29 cellular contexts compared by ENCODE assay signal in the genomic region with DNA sequence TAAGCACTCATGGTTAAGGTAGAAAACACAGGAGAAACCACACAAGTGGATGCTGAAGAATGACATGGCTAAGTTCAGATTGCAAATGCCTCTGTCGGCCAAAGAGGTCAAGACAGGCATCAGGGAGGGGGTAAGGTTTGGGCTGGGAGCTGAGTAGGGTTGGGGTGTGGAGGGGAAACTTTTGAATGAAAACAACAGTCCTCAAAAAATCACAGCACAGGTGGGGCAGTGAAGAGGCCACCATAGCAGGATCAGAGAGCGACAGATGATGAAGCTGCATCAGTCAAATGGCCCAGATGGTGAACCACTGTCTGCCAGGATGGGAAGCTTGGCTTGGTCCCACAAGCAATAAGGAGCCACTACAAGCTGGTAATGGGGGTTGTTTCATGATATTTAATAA.
DNase-seq lines count a peak whose midpoint lies in the region; ATAC-seq and TF ChIP-seq lines count a peak whose summit lies in the region.
"Had no signal": no experiment of that assay in that cellular context is flagged by ENCODE, and none has a peak within 500 bp of the region (broad histone marks: within the 10 kb centered on the region; RNA-seq: fewer than 3 reads in every experiment).

No MANE protein-coding gene starts in this region.

- H3K4me3 ChIP-seq in gastroesophageal sphincter = no peak overlapping the region
- no peak overlapping the region for H3K4me3 ChIP-seq in spleen
- H3K4me3 ChIP-seq: colonic mucosa, GM23338, K562 had no signal

- peak overlapping the region; percentile 92 to 99 (median 92) for H3K27ac ChIP-seq in gastroesophageal sphincter
- no peak overlapping the region for H3K27ac ChIP-seq in spleen
- H3K27ac ChIP-seq: colonic mucosa, epithelial cell of prostate had no signal

- TF ChIP-seq POLR2A in gastroesophageal sphincter (IDR thresholded peaks at IDR 0.05) (no peak), spleen (IDR thresholded peaks at IDR 0.05) (no peak)

- ATAC-seq in gastroesophageal sphincter = no peak
- ATAC-seq in stimulated activated effector memory CD8-positive, alpha-beta T cell treated with anti-CD3 and anti-CD28 coated beads, Interleukin-12 subunit alpha, Interleukin-12 subunit beta, amount 100 ng/mL, for 72 hours = no peak
- no peak for ATAC-seq in HG03135 (IDR thresholded peaks at IDR 0.05; ENCODE audit: unreplicated experiment)
- ATAC-seq: GM23338; K562; naive thymus-derived CD4-positive, alpha-beta T cell; Panc1 had no signal

- TF ChIP-seq EP300 in gastroesophageal sphincter (IDR thresholded peaks at IDR 0.05) = no peak

- intact Hi-C loops in spleen (cut with DNase I; ENCODE audit: low total_unique reads) = no loop called here

- no peak for TF ChIP-seq CTCF in gastroesophageal sphincter (IDR thresholded peaks at IDR 0.05)
- TF ChIP-seq CTCF in spleen (IDR thresholded peaks at IDR 0.05 in 8 of 11, conservative IDR thresholded peaks at IDR 0.05 in 3 of 11) = no peak

- no peaks in the 10 kb centered on the region for H3K9me3 Mint-ChIP-seq in stimulated activated effector memory CD8-positive, alpha-beta T cell treated with anti-CD3 and anti-CD28 coated beads, Interleukin-12 subunit alpha, Interleukin-12 subunit beta, amount 100 ng/mL, for 72 hours
- H3K9me3 Mint-ChIP-seq: activated CD4-positive, alpha-beta memory T cell treated with anti-CD3 and anti-CD28 coated beads, Interleukin-2, amount 10 ng/mL, durations not matched to agents 7 days and 5 days; activated T-helper 1 cell treated with anti-CD3 and anti-CD28 coated beads, Interleukin-12 subunit alpha, Interleukin-12 subunit beta, Interleukin-2, Interleukin-4 antibody, amounts not matched to agents 30 ng/mL and 10 ng/mL and 1 ng/mL, durations not matched to agents 14 hours and 24 hours and 36 hours had no signal

- no peaks in the 10 kb centered on the region for H3K4me1 Mint-ChIP-seq in stimulated activated effector memory CD8-positive, alpha-beta T cell treated with anti-CD3 and anti-CD28 coated beads, Interleukin-12 subunit alpha, Interleukin-12 subunit beta, amount 100 ng/mL, for 72 hours
- H3K4me1 Mint-ChIP-seq: activated CD4-positive, alpha-beta memory T cell treated with anti-CD3 and anti-CD28 coated beads, Interleukin-2, amount 10 ng/mL, durations not matched to agents 7 days and 5 days; CD8-positive, alpha-beta memory T cell; GM23338; naive thymus-derived CD4-positive, alpha-beta T cell had no signal

- H3K9me3 ChIP-seq in gastroesophageal sphincter (no peaks in the 10 kb centered on the region), spleen (peaks cover 0 to 6% (median 0%) of the 10 kb centered on the region in 8 donors)
- H3K9me3 ChIP-seq: BE2C, colonic mucosa had no signal

- H3K4me1 ChIP-seq in gastroesophageal sphincter = peaks cover 24 to 100% (median 41%) of the 10 kb centered on the region in 3 donors
- peaks cover 0 to 17% (median 1%) of the 10 kb centered on the region in 6 donors for H3K4me1 ChIP-seq in spleen
- H3K4me1 ChIP-seq: BE2C, colonic mucosa had no signal

- DNase-seq in DMS 273 (lab: John Stamatoyannopoulos, UW; ENCODE audit: unreplicated experiment) (peak; percentile 91), NCI-H2171 (lab: John Stamatoyannopoulos, UW) (peak; percentile 91), spleen (peak; percentile 14), HK-2 (ENCODE audit: unreplicated experiment) (no peak)
- no peak for DNase-seq in stimulated activated effector memory CD8-positive, alpha-beta T cell treated with anti-CD3 and anti-CD28 coated beads, Interleukin-12 subunit alpha, Interleukin-12 subunit beta, amount 100 ng/mL, for 72 hours (ENCODE audit: low spot score in 2 of 2)
- DNase-seq: ACHN; activated CD4-positive, alpha-beta memory T cell treated with anti-CD3 and anti-CD28 coated beads, Interleukin-2, amount 10 ng/mL, durations not matched to agents 7 days and 5 days; activated CD8-positive, alpha-beta memory T cell treated with anti-CD3 and anti-CD28 coated beads, Interleukin-2, amount 50 U/mL, for 48 hours; activated naive CD4-positive, alpha-beta T cell treated with anti-CD3 and anti-CD28 coated beads, Interleukin-2, amount 50 U/mL, for 16 hours; BE2C; CD8-positive, alpha-beta memory T cell; colonic mucosa; effector CD8-positive, alpha-beta T cell; EL; naive thymus-derived CD4-positive, alpha-beta T cell; NCI-H1105; NCI-H1930; SHP77 treated with DMSO at 0.1 percent for 48 hours; stimulated activated CD4-positive, alpha-beta T cell treated with anti-CD3 and anti-CD28 coated beads, Interleukin-15, amount 100 ng/mL, for 24 hours; stimulated activated CD4-positive, alpha-beta T cell treated with anti-CD3 and anti-CD28 coated beads, Interleukin-4, amount 100 ng/mL, for 4 hours; T-helper 2 cell had no signal

- WGBS in gastroesophageal sphincter (ENCODE audit: low coverage in 1 of 2), 2 donors = 30 to 68% methylated on average over 2 of the region's 2 CpGs
- 61 to 78% (median 68%) methylated on average over 2 of the region's 2 CpGs for WGBS in spleen, 5 donors

- H3K36me3 ChIP-seq in gastroesophageal sphincter = no peaks in the 10 kb centered on the region
- no peaks in the 10 kb centered on the region for H3K36me3 ChIP-seq in spleen
- H3K36me3 ChIP-seq: BE2C, colonic mucosa had no signal

- H3K4me3 Mint-ChIP-seq in stimulated activated effector memory CD8-positive, alpha-beta T cell treated with anti-CD3 and anti-CD28 coated beads, Interleukin-12 subunit alpha, Interleukin-12 subunit beta, amount 100 ng/mL, for 72 hours = no peak overlapping the region
- H3K4me3 Mint-ChIP-seq: activated CD4-positive, alpha-beta memory T cell treated with anti-CD3 and anti-CD28 coated beads, Interleukin-2, amount 10 ng/mL, durations not matched to agents 7 days and 5 days; activated T-helper 1 cell treated with anti-CD3 and anti-CD28 coated beads, Interleukin-12 subunit alpha, Interleukin-12 subunit beta, Interleukin-2, Interleukin-4 antibody, amounts not matched to agents 30 ng/mL and 10 ng/mL and 1 ng/mL, durations not matched to agents 14 hours and 24 hours and 36 hours; CD8-positive, alpha-beta memory T cell; GM23338; mesothelial cell of epicardium; naive thymus-derived CD4-positive, alpha-beta T cell had no signal

- H3K27me3 ChIP-seq in gastroesophageal sphincter (no peaks in the 10 kb centered on the region), spleen (replicated peaks in 1 of 7) (peaks cover 0 to 22% (median 0%) of the 10 kb centered on the region in 7 donors)
- H3K27me3 ChIP-seq: BE2C, colonic mucosa had no signal

- no peaks in the 10 kb centered on the region for H3K36me3 Mint-ChIP-seq in stimulated activated effector memory CD8-positive, alpha-beta T cell treated with anti-CD3 and anti-CD28 coated beads, Interleukin-12 subunit alpha, Interleukin-12 subunit beta, amount 100 ng/mL, for 72 hours
- H3K36me3 Mint-ChIP-seq: CD8-positive, alpha-beta memory T cell; mesothelial cell of epicardium; naive thymus-derived CD4-positive, alpha-beta T cell had no signal

- no peak overlapping the region for H3K27ac Mint-ChIP-seq in stimulated activated effector memory CD8-positive, alpha-beta T cell treated with anti-CD3 and anti-CD28 coated beads, Interleukin-12 subunit alpha, Interleukin-12 subunit beta, amount 100 ng/mL, for 72 hours
- H3K27ac Mint-ChIP-seq: activated CD4-positive, alpha-beta memory T cell treated with anti-CD3 and anti-CD28 coated beads, Interleukin-2, amount 10 ng/mL, durations not matched to agents 7 days and 5 days; activated T-helper 1 cell treated with anti-CD3 and anti-CD28 coated beads, Interleukin-12 subunit alpha, Interleukin-12 subunit beta, Interleukin-2, Interleukin-4 antibody, amounts not matched to agents 30 ng/mL and 10 ng/mL and 1 ng/mL, durations not matched to agents 14 hours and 24 hours and 36 hours; CD8-positive, alpha-beta memory T cell; GM23338; mesothelial cell of epicardium; naive thymus-derived CD4-positive, alpha-beta T cell had no signal

Comparison
In these comparisons a context has a peak if more than half of its experiments do, and no peak if none do; other contexts are left out.
1. DNase-seq: peak in DMS 273 (single experiment), NCI-H2171 (single experiment) and spleen (single experiment); none in HK-2 (single experiment) and stimulated activated effector memory CD8-positive, alpha-beta T cell treated with anti-CD3 and anti-CD28 coated beads, Interleukin-12 subunit alpha, Interleukin-12 subunit beta, amount 100 ng/mL, for 72 hours (0 of 2).
2. H3K27ac ChIP-seq: peak in gastroesophageal sphincter (4 of 4); none in spleen (0 of 8).